Comparison of ENCODE assay signal across 8 cellular contexts in the genomic region with DNA sequence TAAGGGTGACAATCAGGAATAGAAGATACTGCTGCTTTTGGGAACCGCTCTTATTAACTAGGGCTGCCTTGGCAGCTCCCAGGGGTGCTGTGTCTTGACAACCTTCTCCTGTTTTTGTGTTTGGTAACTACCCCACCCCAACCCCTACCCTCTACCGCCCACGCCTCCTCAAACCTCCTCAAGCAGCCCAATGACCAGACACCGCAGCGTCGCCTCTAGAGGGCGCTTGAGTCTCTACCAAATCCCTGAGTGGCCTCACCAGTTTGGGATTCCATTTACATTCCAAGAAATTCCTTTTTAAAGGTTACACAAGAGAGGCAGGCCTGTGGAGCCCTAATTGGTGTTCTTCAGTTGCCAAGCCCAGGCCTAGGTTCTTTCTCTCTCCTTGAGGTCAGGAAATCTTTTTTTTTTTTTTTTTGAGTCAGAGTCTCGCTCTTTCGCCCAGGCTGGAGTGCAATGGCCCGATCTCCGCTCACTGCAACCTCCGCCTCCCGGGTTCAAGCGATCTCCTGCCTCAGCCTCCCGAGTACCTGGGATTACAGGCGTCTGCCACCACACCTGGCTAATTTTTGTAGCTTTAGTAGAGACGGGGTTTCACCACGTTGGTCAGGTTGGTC.
DNase-seq lines count a peak whose midpoint lies in the region; ATAC-seq and TF ChIP-seq lines count a peak whose summit lies in the region.

No MANE protein-coding gene starts in this region.

- H3K4me3 ChIP-seq in AG04449 (ENCODE audit: low read depth, low read length) (no peak overlapping the region), GM12864 (ENCODE audit: low read depth, low read length) (no peak overlapping the region), left ventricle myocardium inferior (no peak overlapping the region), retinal pigment epithelial cell (ENCODE audit: low read length) (no peak overlapping the region)

- peaks cover 2% of the 10 kb centered on the region for H3K27me3 Mint-ChIP-seq in activated naive CD8-positive, alpha-beta T cell treated with anti-CD3 and anti-CD28 coated beads, Interleukin-2, amount 50 U/mL, for 24 hours

- H3K4me1 ChIP-seq in left ventricle myocardium inferior: peaks cover 27% of the 10 kb centered on the region

- intact Hi-C loops in left ventricle myocardium inferior (cut with micrococcal nuclease): no loop called here

- H3K27ac ChIP-seq in left ventricle myocardium inferior (replicated peaks): peak overlapping the region; percentile 84

- no peaks in the 10 kb centered on the region for H3K9me3 Mint-ChIP-seq in activated naive CD8-positive, alpha-beta T cell treated with anti-CD3 and anti-CD28 coated beads, Interleukin-2, amount 50 U/mL, for 24 hours

- DNase-seq in AG04449 (ENCODE audit: low read depth, low spot score): peak; percentile 87
- DNase-seq in GM12864 (ENCODE audit: low read depth): no peak
- DNase-seq in NCI-H460 (ENCODE audit: extremely low read depth, low read depth): peak; percentile 87
- peak; percentile 33 for DNase-seq in activated naive CD8-positive, alpha-beta T cell treated with anti-CD3 and anti-CD28 coated beads, Interleukin-2, amount 50 U/mL, for 24 hours
- peak; percentile 66 for DNase-seq in left ventricle myocardium inferior
- peak; percentile 82 for DNase-seq in retinal pigment epithelial cell (ENCODE audit: low read depth)
- DNase-seq in NOMO-1 treated with DMSO at 0.1 percent for 48 hours (lab: John Stamatoyannopoulos, UW; ENCODE audit: unreplicated experiment): no peak

- CTCF ChIA-PET in AG04449 (lab: Yijun Ruan, JAX): interaction anchor here (0.6 to 8.5 kb wide), 18 partner anchors 10 to 376 kb away, joined by 3 to 64 read pairs (median 3); no protein-coding TSS in a partner anchor

- H3K36me3 ChIP-seq in left ventricle myocardium inferior: no peaks in the 10 kb centered on the region

- H3K4me3 Mint-ChIP-seq in activated naive CD8-positive, alpha-beta T cell treated with anti-CD3 and anti-CD28 coated beads, Interleukin-2, amount 50 U/mL, for 24 hours: no peak overlapping the region

- no peaks in the 10 kb centered on the region for H3K36me3 Mint-ChIP-seq in activated naive CD8-positive, alpha-beta T cell treated with anti-CD3 and anti-CD28 coated beads, Interleukin-2, amount 50 U/mL, for 24 hours (ENCODE audit: low read depth)

- TF ChIP-seq CTCF in AG04449 (IDR thresholded peaks at IDR 0.05; ENCODE audit: insufficient read depth, low read length, missing control alignments) (peak; percentile 80), GM12864 (IDR thresholded peaks at IDR 0.05; ENCODE audit: low read depth, low read length, missing control alignments) (peak; percentile 81), left ventricle myocardium inferior (IDR thresholded peaks at IDR 0.05; ENCODE audit: borderline replicate concordance) (peak; percentile 73), retinal pigment epithelial cell (conservative IDR thresholded peaks at IDR 0.05; ENCODE audit: low read depth, low read length) (peak; percentile 84)

- no peaks in the 10 kb centered on the region for H3K27me3 ChIP-seq in left ventricle myocardium inferior (ENCODE audit: low read depth)

- no peaks in the 10 kb centered on the region for H3K9me3 ChIP-seq in left ventricle myocardium inferior (replicated peaks)

- POLR2A ChIA-PET in AG04449 (lab: Yijun Ruan, JAX): no interaction called here

- no peaks in the 10 kb centered on the region for H3K4me1 Mint-ChIP-seq in activated naive CD8-positive, alpha-beta T cell treated with anti-CD3 and anti-CD28 coated beads, Interleukin-2, amount 50 U/mL, for 24 hours

- ATAC-seq in activated naive CD8-positive, alpha-beta T cell treated with anti-CD3 and anti-CD28 coated beads, Interleukin-2, amount 50 U/mL, for 24 hours: no peak
- no peak for ATAC-seq in HG03175 (IDR thresholded peaks at IDR 0.05; ENCODE audit: unreplicated experiment)

- H3K27ac Mint-ChIP-seq in activated naive CD8-positive, alpha-beta T cell treated with anti-CD3 and anti-CD28 coated beads, Interleukin-2, amount 50 U/mL, for 24 hours: no peak overlapping the region

Comparison
In these comparisons a context has a peak if more than half of its experiments do, and no peak if none do; other contexts are left out.
1. DNase-seq: peak in AG04449 (single experiment), NCI-H460 (single experiment), activated naive CD8-positive, alpha-beta T cell treated with anti-CD3 and anti-CD28 coated beads, Interleukin-2, amount 50 U/mL, for 24 hours (single experiment), left ventricle myocardium inferior (single experiment) and retinal pigment epithelial cell (single experiment); none in GM12864 (single experiment) and NOMO-1 treated with DMSO at 0.1 percent for 48 hours (single experiment).
2. Peak in every context shown above with its lines, with median percentiles within 50 percentile points of each other: CTCF ChIP-seq.